In the genomic region with DNA sequence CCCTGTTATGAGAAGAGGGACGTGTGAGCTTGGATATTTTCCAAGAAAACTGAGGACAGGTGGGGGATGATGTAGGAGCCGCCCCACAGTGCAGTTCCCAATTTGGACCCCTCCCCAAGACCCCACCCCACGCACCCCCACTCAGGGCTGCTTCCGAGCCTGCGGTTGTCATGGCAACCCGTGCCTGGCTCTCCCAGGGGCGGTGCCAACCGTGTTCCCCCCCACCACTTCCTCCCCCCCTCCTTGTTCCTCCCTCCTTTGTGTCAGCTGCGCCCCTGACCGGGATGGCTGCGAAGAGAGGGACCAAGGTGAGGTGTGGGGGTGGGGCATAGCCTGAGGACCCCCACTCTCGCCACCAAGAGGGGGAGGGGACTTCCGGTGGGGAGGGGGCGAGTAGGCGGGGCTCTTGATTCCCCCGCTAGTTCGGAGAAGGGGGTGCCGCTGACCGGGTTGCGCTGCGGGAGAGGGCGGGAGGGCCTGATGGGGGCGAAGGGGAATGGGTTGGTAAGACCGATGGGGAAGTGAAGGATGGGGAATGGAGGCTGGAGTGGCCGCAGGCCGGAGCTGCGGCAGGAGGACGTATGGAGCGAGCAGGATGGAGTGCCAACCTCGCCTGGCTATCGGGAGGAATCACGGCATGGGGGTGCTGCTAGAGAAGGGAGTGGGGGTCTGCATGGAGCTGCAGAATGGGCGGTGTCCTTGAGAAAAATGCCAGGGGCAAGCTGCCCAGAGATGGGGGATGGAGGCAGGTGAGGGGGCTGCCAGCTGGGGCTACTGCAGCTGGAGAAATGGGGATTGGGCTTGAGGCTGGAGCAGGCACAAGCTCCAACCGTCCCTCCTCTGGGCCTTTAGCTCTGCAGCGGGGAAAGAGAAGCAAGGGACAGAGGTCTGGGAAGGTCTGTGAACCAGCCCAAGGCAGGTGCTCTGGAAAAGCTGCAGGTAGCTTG, we compare ENCODE assay signal across 5 cellular contexts. TPM values are rescaled to one million over a fixed set of nuclear protein-coding genes. Genes with fewer than 3 reads are reported as not detected.
DNase-seq lines count a peak whose midpoint lies in the region; ATAC-seq and TF ChIP-seq lines count a peak whose summit lies in the region.

No MANE protein-coding gene starts in this region.

- ATAC-seq in stimulated activated naive CD8-positive, alpha-beta T cell treated with anti-CD3 and anti-CD28 coated beads, Interleukin-15, amount 100 ng/mL, for 72 hours, result no peak
- no peak for ATAC-seq in HG03139 (IDR thresholded peaks at IDR 0.05; ENCODE audit: unreplicated experiment)

- H3K9me3 ChIP-seq in left ventricle myocardium inferior (replicated peaks), result no peaks in the 10 kb centered on the region

- no peaks in the 10 kb centered on the region for H3K27me3 Mint-ChIP-seq in stimulated activated naive CD8-positive, alpha-beta T cell treated with anti-CD3 and anti-CD28 coated beads, Interleukin-15, amount 100 ng/mL, for 72 hours

- DNase-seq in M059J (ENCODE audit: low read depth) (peak; percentile 23), left ventricle myocardium inferior (no peak)
- DNase-seq in activated CD4-positive, alpha-beta T cell treated with anti-CD3 and anti-CD28 coated beads, Interleukin-2, amount 50 U/mL, for 48 hours, result peak; percentile 62 to 67
- DNase-seq in stimulated activated naive CD8-positive, alpha-beta T cell treated with anti-CD3 and anti-CD28 coated beads, Interleukin-15, amount 100 ng/mL, for 72 hours, result peak in 1 of 2 donors; percentile 57

- TF ChIP-seq CTCF in left ventricle myocardium inferior (IDR thresholded peaks at IDR 0.05; ENCODE audit: borderline replicate concordance), result no peak

- peak overlapping the region; percentile 99 for H3K27ac Mint-ChIP-seq in stimulated activated naive CD8-positive, alpha-beta T cell treated with anti-CD3 and anti-CD28 coated beads, Interleukin-15, amount 100 ng/mL, for 72 hours

- H3K4me3 Mint-ChIP-seq in stimulated activated naive CD8-positive, alpha-beta T cell treated with anti-CD3 and anti-CD28 coated beads, Interleukin-15, amount 100 ng/mL, for 72 hours, result peak overlapping the region; percentile 96 to 99

- H3K27me3 ChIP-seq in left ventricle myocardium inferior (ENCODE audit: low read depth), result peaks cover 27% of the 10 kb centered on the region

- peaks cover 42% of the 10 kb centered on the region for H3K4me1 ChIP-seq in left ventricle myocardium inferior

- peaks cover 12% of the 10 kb centered on the region for H3K36me3 ChIP-seq in left ventricle myocardium inferior

- H3K9me3 Mint-ChIP-seq in stimulated activated naive CD8-positive, alpha-beta T cell treated with anti-CD3 and anti-CD28 coated beads, Interleukin-15, amount 100 ng/mL, for 72 hours, result no peaks in the 10 kb centered on the region

- peak overlapping the region; percentile 93 for H3K4me3 ChIP-seq in left ventricle myocardium inferior

- H3K27ac ChIP-seq in left ventricle myocardium inferior (replicated peaks), result no peak overlapping the region

- intact Hi-C loops in left ventricle myocardium inferior (cut with micrococcal nuclease), result no loop called here

- H3K4me1 Mint-ChIP-seq in stimulated activated naive CD8-positive, alpha-beta T cell treated with anti-CD3 and anti-CD28 coated beads, Interleukin-15, amount 100 ng/mL, for 72 hours, result peaks cover 61% of the 10 kb centered on the region

RNA-seq across cellular contexts. Expression of a gene that starts 1.0 kb away (rescaled TPM):
- total RNA-seq in M059J (2014; rRNA removed; shearing (Covaris generic)), result 1.1 and 3.1 TPM in 2 replicates
- total RNA-seq in left ventricle myocardium inferior, result 0.11 TPM

RNA-seq across cellular contexts. Expression of a gene that starts 1.5 kb away (rescaled TPM):
- 209 and 323 TPM in 2 replicates for total RNA-seq in M059J (2014; rRNA removed; shearing (Covaris generic))
- total RNA-seq in left ventricle myocardium inferior, result 113 TPM

RNA-seq across cellular contexts. Expression of a gene that starts 33.1 kb away (rescaled TPM):
- 10.0 and 12.7 TPM in 2 replicates for total RNA-seq in M059J (2014; rRNA removed; shearing (Covaris generic))
- total RNA-seq in left ventricle myocardium inferior, result 7.2 TPM

RNA-seq across cellular contexts. Expression of a gene that starts 33.9 kb away (rescaled TPM):
- 92.8 and 95.2 TPM in 2 replicates for total RNA-seq in M059J (2014; rRNA removed; shearing (Covaris generic))
- 18.0 TPM for total RNA-seq in left ventricle myocardium inferior

RNA-seq across cellular contexts. Expression of a gene that starts 34.3 kb away (rescaled TPM):
- total RNA-seq in M059J (2014; rRNA removed; shearing (Covaris generic)), result 88.4 and 175 TPM in 2 replicates
- 54.5 TPM for total RNA-seq in left ventricle myocardium inferior
